8 cellular contexts compared by ENCODE assay signal in genomic region chr1:89198500-89199072, GRCh38. TPM values are rescaled to one million over a fixed set of nuclear protein-coding genes. Genes with fewer than 3 reads are reported as not detected.
DNase-seq lines count a peak whose midpoint lies in the region; ATAC-seq and TF ChIP-seq lines count a peak whose summit lies in the region.

TSS of gene GBP4 (minus strand) at chr1:89198942. CDS start at chr1:89198834, 108 bp downstream.

- H3K23ac ChIP-seq in neuronal stem cell (ENCODE audit: low read depth, low read length, poor library complexity), result no peak within 1 kb of the TSS

- H2AK5ac ChIP-seq in neuronal stem cell (ENCODE audit: low read depth, low read length), result no peak within 1 kb of the TSS

- no peak within 1 kb of the TSS for H3K14ac ChIP-seq in neuronal stem cell (ENCODE audit: low read length)

- H2BK120ac ChIP-seq in neuronal stem cell (ENCODE audit: low read depth, low read length), result no peak within 1 kb of the TSS

- H2BK12ac ChIP-seq in neuronal stem cell (ENCODE audit: low read length), result no peak within 1 kb of the TSS

- H3K4me3 ChIP-seq in astrocyte of the spinal cord (ENCODE audit: low read depth, low read length), result peak within 1 kb of the TSS; percentile 23
- no peak within 1 kb of the TSS for H3K4me3 ChIP-seq in neuronal stem cell (ENCODE audit: low read length in 2 of 2)

- no peak within 1 kb of the TSS for H2BK5ac ChIP-seq in neuronal stem cell (ENCODE audit: low read length)

- no peaks in the 10 kb centered on the region for H3K9me3 ChIP-seq in neuronal stem cell (replicated peaks in 1 of 2; ENCODE audit: control insufficient read depth in 2 of 2, insufficient read depth in 1 of 2, low read depth in 1 of 2, low read length in 2 of 2)

- TF ChIP-seq CTCF in astrocyte of the spinal cord (IDR thresholded peaks at IDR 0.05; ENCODE audit: low read depth, low read length), result no peak

- no peak within 1 kb of the TSS for H4K91ac ChIP-seq in neuronal stem cell (ENCODE audit: low read depth, low read length, poor library complexity)

- peak within 1 kb of the TSS; percentile 50 for H3K27ac ChIP-seq in layer of hippocampus (ENCODE audit: low read depth, low read length)
- H3K27ac ChIP-seq in neuronal stem cell (replicated peaks; ENCODE audit: low read length), result no peak within 1 kb of the TSS

- no peak within 1 kb of the TSS for H2AFZ ChIP-seq in neuronal stem cell (ENCODE audit: low read length)

- DNase-seq in T-helper 9 cell (peak; percentile 33), astrocyte of the spinal cord (ENCODE audit: low read depth, low spot score) (peak; percentile 9), neuronal stem cell (ENCODE audit: low spot score) (no peak), NCI-H446 treated with DMSO at 0.1 percent for 48 hours (lab: John Stamatoyannopoulos, UW) (no peak)
- DNase-seq in stimulated activated CD4-positive, alpha-beta T cell treated with anti-CD3 and anti-CD28 coated beads, Interleukin-2, amount 100 ng/mL, for 48 hours, result peak; percentile 18 to 34

- no peak within 1 kb of the TSS for H3K4ac ChIP-seq in neuronal stem cell (ENCODE audit: low read length)

- no peaks in the 10 kb centered on the region for H3K36me3 ChIP-seq in neuronal stem cell (replicated peaks in 1 of 2; ENCODE audit: control insufficient read depth in 2 of 2, insufficient read depth in 2 of 2, low read length in 2 of 2)

- H4K8ac ChIP-seq in neuronal stem cell (ENCODE audit: low read depth, low read length), result no peak within 1 kb of the TSS

- H3K79me1 ChIP-seq in neuronal stem cell (ENCODE audit: low read depth, low read length), result no peaks in the 10 kb centered on the region

- no peak within 1 kb of the TSS for H2BK15ac ChIP-seq in neuronal stem cell (ENCODE audit: low read length)

- H3K18ac ChIP-seq in neuronal stem cell (ENCODE audit: low read length), result no peak within 1 kb of the TSS

- in situ Hi-C loops in astrocyte of the spinal cord (cut with HindIII; ENCODE audit: low sequenced_read_pairs), result no loop called here

- no peaks in the 10 kb centered on the region for H3K27me3 ChIP-seq in layer of hippocampus (ENCODE audit: control insufficient read depth, insufficient read depth, low read length)
- H3K27me3 ChIP-seq in neuronal stem cell (ENCODE audit: control insufficient read depth in 3 of 3, insufficient read depth in 3 of 3, low read depth in 1 of 3, low read length in 3 of 3), result no peaks in the 10 kb centered on the region

- H3K9ac ChIP-seq in neuronal stem cell (ENCODE audit: low read depth, low read length, poor library complexity), result no peak within 1 kb of the TSS

- H3K4me2 ChIP-seq in neuronal stem cell (ENCODE audit: insufficient read depth, low read length, poor library complexity, severe bottlenecking), result no peak within 1 kb of the TSS

- ATAC-seq in GM18519 (IDR thresholded peaks at IDR 0.05; ENCODE audit: low FRiP score, unreplicated experiment) (peak; percentile 27), HG02970 (IDR thresholded peaks at IDR 0.05; ENCODE audit: low FRiP score, unreplicated experiment) (peak; percentile 54)

- no peaks in the 10 kb centered on the region for H3K4me1 ChIP-seq in neuronal stem cell (ENCODE audit: control insufficient read depth in 2 of 2, insufficient read depth in 1 of 2, low read depth in 1 of 2, low read length in 2 of 2)

- WGBS in neuronal stem cell (ENCODE audit: extremely low coverage in 2 of 2, insufficient read length in 2 of 2, insufficient replicate concordance in 1 of 2), 2 donors, result no CpG with 5 or more reads among the region's 20 CpGs

RNA-seq across cellular contexts. Expression of gene GBP4, which starts in this region (rescaled TPM):
- not detected for polyA plus RNA-seq in neuronal stem cell (2013, experiment 1 of 2)
- polyA plus RNA-seq in neuronal stem cell (2013, experiment 2 of 2), result not detected

Comparison
In these comparisons a context has a peak if more than half of its experiments do, and no peak if none do; other contexts are left out.
1. DNase-seq: peak in T-helper 9 cell (single experiment), astrocyte of the spinal cord (single experiment) and stimulated activated CD4-positive, alpha-beta T cell treated with anti-CD3 and anti-CD28 coated beads, Interleukin-2, amount 100 ng/mL, for 48 hours (2 of 2); none in neuronal stem cell (single experiment) and NCI-H446 treated with DMSO at 0.1 percent for 48 hours (single experiment).